22 cellular contexts compared by ENCODE assay signal in the genomic region with DNA sequence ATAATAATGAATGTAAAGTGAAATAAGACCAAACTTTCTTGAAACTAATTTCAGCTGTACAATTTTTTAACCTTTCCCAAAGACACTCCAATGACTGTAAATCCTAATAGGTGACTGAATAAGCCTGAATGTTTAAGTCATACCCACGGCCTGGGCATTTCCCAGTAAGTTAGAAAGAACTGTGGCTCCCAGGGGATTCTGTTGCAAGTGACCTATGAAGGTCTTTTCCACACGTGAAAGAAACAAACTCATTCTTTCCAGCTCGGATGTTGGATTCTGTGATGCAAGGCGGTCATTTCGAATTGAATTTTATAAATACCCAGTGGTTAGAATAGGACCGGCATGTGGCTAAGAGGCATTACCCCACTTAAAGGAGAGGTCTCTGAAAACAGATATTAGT.
"Had no signal": no experiment of that assay in that cellular context is flagged by ENCODE, and none has a peak within 500 bp of the region (broad histone marks: within the 10 kb centered on the region; RNA-seq: fewer than 3 reads in every experiment).

No MANE protein-coding gene starts in this region.

- ATAC-seq: activated CD4-positive, alpha-beta T cell treated with anti-CD3 and anti-CD28 coated beads for 36 hours; activated naive CD8-positive, alpha-beta T cell treated with anti-CD3 and anti-CD28 coated beads, Interleukin-2, amount 50 U/mL, for 24 hours; activated T-cell treated with anti-CD3 and anti-CD28 coated beads, Interleukin-2, amount 50 U/mL, for 4 hours; left cardiac atrium; lower lobe of right lung; psoas muscle; right lobe of liver; stimulated activated effector memory CD8-positive, alpha-beta T cell treated with anti-CD3 and anti-CD28 coated beads, Interleukin-12 subunit alpha, Interleukin-12 subunit beta, amount 100 ng/mL, for 72 hours; WTC11 had no signal

- H3K27ac Mint-ChIP-seq: activated CD4-positive, alpha-beta memory T cell treated with anti-CD3 and anti-CD28 coated beads, Interleukin-2, amount 10 ng/mL, durations not matched to agents 7 days and 5 days; activated CD4-positive, alpha-beta T cell treated with anti-CD3 and anti-CD28 coated beads for 36 hours; activated naive CD4-positive, alpha-beta T cell treated with anti-CD3 and anti-CD28 coated beads for 36 hours; activated naive CD8-positive, alpha-beta T cell treated with anti-CD3 and anti-CD28 coated beads, Interleukin-2, amount 50 U/mL, for 24 hours; dendritic cell treated with granulocyte-macrophage colony-stimulating factor and Interleukin-4, amounts not matched to agents 40 ng/mL and 50 ng/mL, for 4 days; stimulated activated effector memory CD8-positive, alpha-beta T cell treated with anti-CD3 and anti-CD28 coated beads, Interleukin-12 subunit alpha, Interleukin-12 subunit beta, amount 100 ng/mL, for 72 hours; WTC11 had no signal

- H3K4me3 ChIP-seq: esophagus muscularis mucosa, lower lobe of right lung, ovary, psoas muscle, right lobe of liver, SJSA1, stomach, testis, upper lobe of left lung had no signal

- DNase-seq: activated CD4-positive, alpha-beta memory T cell treated with anti-CD3 and anti-CD28 coated beads, Interleukin-2, amount 10 ng/mL, durations not matched to agents 7 days and 5 days; activated CD4-positive, alpha-beta T cell treated with anti-CD3 and anti-CD28 coated beads for 36 hours; activated naive CD4-positive, alpha-beta T cell treated with anti-CD3 and anti-CD28 coated beads for 36 hours; activated naive CD8-positive, alpha-beta T cell treated with anti-CD3 and anti-CD28 coated beads, Interleukin-2, amount 50 U/mL, for 24 hours; activated T-cell treated with anti-CD3 and anti-CD28 coated beads, Interleukin-2, amount 50 U/mL, for 4 hours; aorta; effector CD8-positive, alpha-beta T cell; left cardiac atrium; lower lobe of right lung; ovary; psoas muscle; right lobe of liver; stimulated activated CD4-positive, alpha-beta T cell treated with anti-CD3 and anti-CD28 coated beads, Interleukin-4, amount 100 ng/mL, for 24 hours; stomach; testis; upper lobe of left lung had no signal

- H3K36me3 ChIP-seq: esophagus muscularis mucosa, lower lobe of right lung, ovary, right lobe of liver, SJSA1, stomach, upper lobe of left lung had no signal

- H3K27me3 ChIP-seq: esophagus muscularis mucosa, ovary, right lobe of liver, SJSA1, stomach, testis, upper lobe of left lung had no signal

- H3K27ac ChIP-seq: esophagus muscularis mucosa, lower lobe of right lung, ovary, psoas muscle, right lobe of liver, SJSA1, stomach, testis, upper lobe of left lung had no signal

- H3K36me3 Mint-ChIP-seq: stimulated activated effector memory CD8-positive, alpha-beta T cell treated with anti-CD3 and anti-CD28 coated beads, Interleukin-12 subunit alpha, Interleukin-12 subunit beta, amount 100 ng/mL, for 72 hours; WTC11 had no signal

- H3K9me3 ChIP-seq: esophagus muscularis mucosa, lower lobe of right lung, ovary, psoas muscle, right lobe of liver, SJSA1, stomach, testis, upper lobe of left lung had no signal

- H3K4me1 ChIP-seq: esophagus muscularis mucosa, lower lobe of right lung, psoas muscle, right lobe of liver, stomach, testis, upper lobe of left lung had no signal

- H3K9me3 Mint-ChIP-seq: dendritic cell treated with granulocyte-macrophage colony-stimulating factor and Interleukin-4, amounts not matched to agents 40 ng/mL and 50 ng/mL, for 4 days; neural crest cell; WTC11 had no signal
